ENCODE assay signal across 1 cellular context in the genomic region with DNA sequence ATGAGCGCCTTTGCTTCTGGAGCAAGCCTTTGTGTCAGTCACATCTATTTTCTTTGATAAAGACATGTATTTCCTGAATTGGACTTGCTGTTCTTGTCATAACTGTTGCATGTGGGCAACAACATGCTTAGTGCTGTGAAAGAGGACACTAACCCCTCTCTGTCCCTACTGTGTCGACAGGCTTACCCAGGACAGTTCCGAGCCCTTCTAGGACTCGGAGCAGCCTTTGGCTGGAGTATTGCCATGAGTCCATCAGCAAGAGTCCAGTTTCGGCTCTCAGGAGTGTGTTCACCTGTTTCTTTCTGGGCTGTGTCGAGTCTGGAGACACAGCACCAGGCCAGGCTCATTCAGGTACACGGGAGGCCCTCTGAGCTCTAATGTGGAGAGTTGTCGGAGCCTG.
TF ChIP-seq lines count a peak whose summit lies in the region.

No MANE protein-coding gene starts in this region.

TF ChIP-seq in WTC11, 78 proteins besides CTCF, POLR2A, EP300 and RAD21 (continued from another document):
- TF ChIP-seq, protein P1, sequence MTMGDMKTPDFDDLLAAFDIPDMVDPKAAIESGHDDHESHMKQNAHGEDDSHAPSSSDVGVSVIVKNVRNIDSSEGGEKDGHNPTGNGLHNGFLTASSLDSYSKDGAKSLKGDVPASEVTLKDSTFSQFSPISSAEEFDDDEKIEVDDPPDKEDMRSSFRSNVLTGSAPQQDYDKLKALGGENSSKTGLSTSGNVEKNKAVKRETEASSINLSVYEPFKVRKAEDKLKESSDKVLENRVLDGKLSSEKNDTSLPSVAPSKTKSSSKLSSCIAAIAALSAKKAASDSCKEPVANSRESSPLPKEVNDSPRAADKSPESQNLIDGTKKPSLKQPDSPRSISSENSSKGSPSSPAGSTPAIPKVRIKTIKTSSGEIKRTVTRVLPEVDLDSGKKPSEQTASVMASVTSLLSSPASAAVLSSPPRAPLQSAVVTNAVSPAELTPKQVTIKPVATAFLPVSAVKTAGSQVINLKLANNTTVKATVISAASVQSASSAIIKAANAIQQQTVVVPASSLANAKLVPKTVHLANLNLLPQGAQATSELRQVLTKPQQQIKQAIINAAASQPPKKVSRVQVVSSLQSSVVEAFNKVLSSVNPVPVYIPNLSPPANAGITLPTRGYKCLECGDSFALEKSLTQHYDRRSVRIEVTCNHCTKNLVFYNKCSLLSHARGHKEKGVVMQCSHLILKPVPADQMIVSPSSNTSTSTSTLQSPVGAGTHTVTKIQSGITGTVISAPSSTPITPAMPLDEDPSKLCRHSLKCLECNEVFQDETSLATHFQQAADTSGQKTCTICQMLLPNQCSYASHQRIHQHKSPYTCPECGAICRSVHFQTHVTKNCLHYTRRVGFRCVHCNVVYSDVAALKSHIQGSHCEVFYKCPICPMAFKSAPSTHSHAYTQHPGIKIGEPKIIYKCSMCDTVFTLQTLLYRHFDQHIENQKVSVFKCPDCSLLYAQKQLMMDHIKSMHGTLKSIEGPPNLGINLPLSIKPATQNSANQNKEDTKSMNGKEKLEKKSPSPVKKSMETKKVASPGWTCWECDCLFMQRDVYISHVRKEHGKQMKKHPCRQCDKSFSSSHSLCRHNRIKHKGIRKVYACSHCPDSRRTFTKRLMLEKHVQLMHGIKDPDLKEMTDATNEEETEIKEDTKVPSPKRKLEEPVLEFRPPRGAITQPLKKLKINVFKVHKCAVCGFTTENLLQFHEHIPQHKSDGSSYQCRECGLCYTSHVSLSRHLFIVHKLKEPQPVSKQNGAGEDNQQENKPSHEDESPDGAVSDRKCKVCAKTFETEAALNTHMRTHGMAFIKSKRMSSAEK (CRISPR knock-in tag; IDR thresholded peaks at IDR 0.05; ENCODE audit: borderline replicate concordance) = no peak
- TF ChIP-seq, protein P2, sequence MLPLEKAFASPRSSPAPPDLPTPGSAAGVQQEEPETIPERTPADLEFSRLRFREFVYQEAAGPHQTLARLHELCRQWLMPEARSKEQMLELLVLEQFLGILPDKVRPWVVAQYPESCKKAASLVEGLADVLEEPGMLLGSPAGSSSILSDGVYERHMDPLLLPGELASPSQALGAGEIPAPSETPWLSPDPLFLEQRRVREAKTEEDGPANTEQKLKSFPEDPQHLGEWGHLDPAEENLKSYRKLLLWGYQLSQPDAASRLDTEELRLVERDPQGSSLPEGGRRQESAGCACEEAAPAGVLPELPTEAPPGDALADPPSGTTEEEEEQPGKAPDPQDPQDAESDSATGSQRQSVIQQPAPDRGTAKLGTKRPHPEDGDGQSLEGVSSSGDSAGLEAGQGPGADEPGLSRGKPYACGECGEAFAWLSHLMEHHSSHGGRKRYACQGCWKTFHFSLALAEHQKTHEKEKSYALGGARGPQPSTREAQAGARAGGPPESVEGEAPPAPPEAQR (CRISPR knock-in tag; IDR thresholded peaks at IDR 0.05) = no peak
- TF ChIP-seq NFE2L1 (CRISPR knock-in tag; IDR thresholded peaks at IDR 0.05) (no peak), ZNF317 (CRISPR knock-in tag; IDR thresholded peaks at IDR 0.05; ENCODE audit: borderline replicate concordance, low read depth) (no peak), ZNF263 (CRISPR knock-in tag; IDR thresholded peaks at IDR 0.05; ENCODE audit: low read depth) (no peak), NR3C1 (CRISPR knock-in tag; conservative IDR thresholded peaks at IDR 0.05; ENCODE audit: low read depth) (no peak)
- TF ChIP-seq, protein P3, sequence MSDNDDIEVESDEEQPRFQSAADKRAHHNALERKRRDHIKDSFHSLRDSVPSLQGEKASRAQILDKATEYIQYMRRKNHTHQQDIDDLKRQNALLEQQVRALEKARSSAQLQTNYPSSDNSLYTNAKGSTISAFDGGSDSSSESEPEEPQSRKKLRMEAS (CRISPR knock-in tag; IDR thresholded peaks at IDR 0.05) = no peak
